26 cellular contexts compared by ENCODE assay signal in the genomic region with DNA sequence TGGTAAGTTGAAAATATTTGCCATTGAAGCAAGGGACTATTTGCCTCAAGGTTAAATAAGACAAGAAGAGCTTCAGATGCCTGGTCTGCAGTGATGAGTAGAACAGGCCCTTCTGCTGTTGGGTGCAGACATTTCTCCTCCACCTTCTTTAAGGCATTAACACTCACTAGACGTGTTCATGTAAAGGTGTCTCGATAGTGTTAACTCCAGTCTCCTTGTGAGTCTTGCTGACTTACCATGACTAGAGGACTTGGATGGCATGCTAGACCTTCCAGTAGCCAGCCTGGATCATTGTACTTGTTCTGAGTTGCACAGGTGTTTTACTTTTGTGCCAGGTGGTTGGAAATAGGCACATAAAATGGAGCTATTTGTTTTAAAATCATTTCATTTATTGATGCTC. TPM values are rescaled to one million over a fixed set of nuclear protein-coding genes. Genes with fewer than 3 reads are reported as not detected.
DNase-seq lines count a peak whose midpoint lies in the region; ATAC-seq, FAIRE-seq and TF ChIP-seq lines count a peak whose summit lies in the region.
"Had no signal": no experiment of that assay in that cellular context is flagged by ENCODE, and none has a peak within 500 bp of the region (broad histone marks: within the 10 kb centered on the region; RNA-seq: fewer than 3 reads in every experiment).

No MANE protein-coding gene starts in this region.

- H3K27me3 Mint-ChIP-seq in T-helper 17 cell, result peaks cover 22% of the 10 kb centered on the region
- H3K27me3 Mint-ChIP-seq: activated CD4-positive, alpha-beta T cell treated with anti-CD3 and anti-CD28 coated beads, Interleukin-2, amount 10 ng/mL, durations not matched to agents 24 days and 14 days; brain; T-cell had no signal

- H3K27ac Mint-ChIP-seq in T-helper 17 cell, result no peak overlapping the region
- H3K27ac Mint-ChIP-seq: activated CD4-positive, alpha-beta T cell treated with anti-CD3 and anti-CD28 coated beads, Interleukin-2, amount 10 ng/mL, durations not matched to agents 24 days and 14 days; activated naive CD8-positive, alpha-beta T cell treated with anti-CD3 and anti-CD28 coated beads, Interleukin-2, amount 10 ng/mL, durations not matched to agents 7 days and 5 days; brain; T-cell had no signal

- POLR2A ChIA-PET in K562 (lab: Yijun Ruan, JAX), result interaction anchor here (0.6 kb wide), 1 partner anchor 18 kb away, joined by 3 read pairs; no protein-coding TSS in a partner anchor

- H3K4me3 Mint-ChIP-seq in T-helper 17 cell, result no peak overlapping the region
- H3K4me3 Mint-ChIP-seq: activated CD4-positive, alpha-beta T cell treated with anti-CD3 and anti-CD28 coated beads, Interleukin-2, amount 10 ng/mL, durations not matched to agents 24 days and 14 days; activated naive CD8-positive, alpha-beta T cell treated with anti-CD3 and anti-CD28 coated beads, Interleukin-2, amount 10 ng/mL, durations not matched to agents 7 days and 5 days; brain; T-cell had no signal

- H3K9ac ChIP-seq in HUES48 (ENCODE audit: low read depth, low read length) (no peak overlapping the region), K562 (ENCODE audit: insufficient read depth in 1 of 2, low read depth in 2 of 2, low read length in 2 of 2) (peak overlapping the region in 1 of 2 experiments; percentile 21; a peak in 2 of 4 replicates)

- peak; percentile 51 for TF ChIP-seq EP300 in K562 (IDR thresholded peaks at IDR 0.05; ENCODE audit: low read length)

- BruUV-seq in K562 (replicated peaks; lab: Mats Ljungman, UMichigan), result no TSS peak

- no peak for TF ChIP-seq POLR2A in K562 (conservative IDR thresholded peaks at IDR 0.05)

- H3K4me2 ChIP-seq in K562 (ENCODE audit: insufficient read depth, low read length), result peak overlapping the region; percentile 45; the same call in 1 of the 2 replicates

- TF ChIP-seq RAD21 in K562 (CRISPR knock-in tag; conservative IDR thresholded peaks at IDR 0.05 in 1 of 2, IDR thresholded peaks at IDR 0.05 in 1 of 2), result no peak

- H3K27me3 ChIP-seq in HUES48 (ENCODE audit: control insufficient read depth, insufficient read depth, low read length), result no peaks in the 10 kb centered on the region
- no peaks in the 10 kb centered on the region for H3K27me3 ChIP-seq in K562 (ENCODE audit: control insufficient read depth in 2 of 2, insufficient read depth in 2 of 2, low read length in 2 of 2)
- no peaks in the 10 kb centered on the region for H3K27me3 ChIP-seq in left lung

- H3K36me3 Mint-ChIP-seq in T-helper 17 cell (ENCODE audit: low read depth), result peaks cover 2% of the 10 kb centered on the region
- H3K36me3 Mint-ChIP-seq: activated naive CD8-positive, alpha-beta T cell treated with anti-CD3 and anti-CD28 coated beads, Interleukin-2, amount 10 ng/mL, durations not matched to agents 7 days and 5 days; brain; T-cell had no signal

- H3K36me3 ChIP-seq in HUES48 (ENCODE audit: control insufficient read depth, insufficient read depth, low read length) (no peaks in the 10 kb centered on the region), K562 (ENCODE audit: control insufficient read depth, insufficient read depth, low read length) (no peaks in the 10 kb centered on the region), left lung (no peaks in the 10 kb centered on the region)

- in situ Hi-C loops in K562 (cut with MboI), result no loop called here

- ATAC-seq in K562 (peak; percentile 97), left lung (peak; percentile 27), T-helper 17 cell (no peak)
- ATAC-seq: right cardiac atrium, T-cell had no signal

- H3K4me1 ChIP-seq in HUES48 (ENCODE audit: control insufficient read depth, insufficient read depth, low read length) (no peaks in the 10 kb centered on the region), K562 (replicated peaks in 1 of 2; ENCODE audit: control insufficient read depth in 2 of 2, insufficient read depth in 2 of 2, low read length in 2 of 2) (peaks cover 4 to 31% of the 10 kb centered on the region in 2 experiments; a peak in 4 of 5 replicates), left lung (no peaks in the 10 kb centered on the region)

- no peaks in the 10 kb centered on the region for H3K9me1 ChIP-seq in K562 (ENCODE audit: control insufficient read depth, insufficient read depth, low read length)

- 0% methylated on average over 2 of the region's 2 CpGs for WGBS in K562 (ENCODE audit: insufficient coverage, low coverage, missing lambda C conversion rate)

- CTCF ChIA-PET in K562 (lab: Yijun Ruan, JAX; ENCODE audit: low intra/inter-chr PET ratio), result no interaction called here

- H3K4me3 ChIP-seq in HUES48 (ENCODE audit: low read depth, low read length) (no peak overlapping the region), K562 (no peak overlapping the region), left lung (no peak overlapping the region)
- H3K4me3 ChIP-seq: coronary artery had no signal

- no peaks in the 10 kb centered on the region for H3K79me2 ChIP-seq in K562 (ENCODE audit: control insufficient read depth, insufficient read depth, low read length)

- H3K9me3 ChIP-seq in HUES48 (ENCODE audit: control insufficient read depth, insufficient read depth, low read length), result no peaks in the 10 kb centered on the region
- peaks cover 3% of the 10 kb centered on the region; the same call in 1 of the 2 replicates for H3K9me3 ChIP-seq in K562 (replicated peaks; ENCODE audit: control insufficient read depth, insufficient read depth, low read depth, low read length)
- no peaks in the 10 kb centered on the region for H3K9me3 ChIP-seq in left lung
- H3K9me3 ChIP-seq in T-helper 17 cell (ENCODE audit: control insufficient read depth, low read length, poor library complexity, severe bottlenecking), result no peaks in the 10 kb centered on the region

- intact Hi-C loops in K562 (cut with micrococcal nuclease) (no loop called here), left lung (cut with DNase I) (no loop called here)

- DNase-seq in A172 (ENCODE audit: low spot score) (peak; percentile 25), K562 (ENCODE audit: extremely low read depth in 1 of 4, low spot score in 3 of 4) (peak; percentile 62 to 90 (median 74)), left lung (no peak), OCI-M2 (lab: John Stamatoyannopoulos, UW; ENCODE audit: unreplicated experiment) (no peak), T-helper 17 cell (no peak), NCI-H446 treated with DMSO at 0.1 percent for 48 hours (lab: John Stamatoyannopoulos, UW) (no peak), NCI-H146 (lab: John Stamatoyannopoulos, UW) (no peak)
- DNase-seq: activated CD4-positive, alpha-beta T cell treated with anti-CD3 and anti-CD28 coated beads, Interleukin-2, amount 10 ng/mL, durations not matched to agents 24 days and 14 days; activated naive CD8-positive, alpha-beta T cell treated with anti-CD3 and anti-CD28 coated beads, Interleukin-2, amount 10 ng/mL, durations not matched to agents 7 days and 5 days; C1 segment of cervical spinal cord; DMS 273 treated with DMSO at 0.1 percent for 48 hours; foreskin fibroblast; GDM1; KBM-7; kidney; NCI-H1048; NCI-H2029 treated with DMSO at 0.1 percent for 48 hours; NCI-H510A; nucleus accumbens; right cardiac atrium; SIG-M5; substantia nigra; T-cell had no signal

- TF ChIP-seq CTCF in K562 (IDR thresholded peaks at IDR 0.05 in 2 of 3, conservative IDR thresholded peaks at IDR 0.05 in 1 of 3; ENCODE audit: insufficient read depth in 2 of 3, low read depth in 1 of 3, low read length in 3 of 3) (no peak), left lung (IDR thresholded peaks at IDR 0.05) (no peak)

- FAIRE-seq in K562 (lab: Jason Lieb, UNC), result peak; percentile 92
- FAIRE-seq: kidney had no signal

- H3K27ac ChIP-seq in HUES48 (ENCODE audit: low read depth, low read length) (peak overlapping the region; percentile 20), K562 (ENCODE audit: extremely low read depth, low read depth, low read length) (peak overlapping the region; percentile 69), left lung (no peak overlapping the region)
- H3K27ac ChIP-seq: coronary artery had no signal

- peak overlapping the region; percentile 94 for H2AFZ ChIP-seq in K562 (ENCODE audit: low read depth, low read length)

- no peaks in the 10 kb centered on the region for H4K20me1 ChIP-seq in K562 (replicated peaks; ENCODE audit: control insufficient read depth, insufficient read depth, low read length)

- no peaks in the 10 kb centered on the region for H3K4me1 Mint-ChIP-seq in T-helper 17 cell
- H3K4me1 Mint-ChIP-seq: activated CD4-positive, alpha-beta T cell treated with anti-CD3 and anti-CD28 coated beads, Interleukin-2, amount 10 ng/mL, durations not matched to agents 24 days and 14 days; activated naive CD8-positive, alpha-beta T cell treated with anti-CD3 and anti-CD28 coated beads, Interleukin-2, amount 10 ng/mL, durations not matched to agents 7 days and 5 days; brain; T-cell had no signal

RNA-seq across cellular contexts. Expression of a gene that starts 15.4 kb away (rescaled TPM):
- total RNA-seq in A172 (2014; rRNA removed; shearing (Covaris generic)), result 45.3 and 120 TPM in 2 replicates
- total RNA-seq in K562 (2011; cell fraction: chromatin; rRNA removed; ENCODE audit: low replicate concordance), result 3.3 and 8.3 TPM in 2 replicates
- 2.0 and 3.4 TPM in 2 replicates for total RNA-seq in K562 (2011; cell fraction: nucleolus; rRNA removed)
- 3.6 and 4.5 TPM in 2 replicates for total RNA-seq in K562 (2011; cell fraction: nucleoplasm; rRNA removed)
- 5.4 and 6.2 TPM in 2 replicates for total RNA-seq in K562 (2014; rRNA removed)
- total RNA-seq in K562 (2014; rRNA removed; fragmentation: Illumina TruSeq; extraction: Trizol), result 7.7 and 8.0 TPM in 2 replicates
- 3.6 and 4.6 TPM in 2 replicates for total RNA-seq in K562 (2015; rRNA removed; fragmentation: Illumina TruSeq; extraction: Trizol)
- total RNA-seq in K562 (2021), result 9.8 and 10.1 TPM in 2 replicates
- 0.57 and 10.3 TPM in 2 replicates for polyA plus RNA-seq in K562 (2011; rRNA removed)
- 0.49 and 7.4 TPM in 2 replicates for polyA plus RNA-seq in K562 (2011; cell fraction: cytosol; rRNA removed)
- 0.74 and 3.2 TPM in 2 replicates for polyA plus RNA-seq in K562 (2011; cell fraction: nucleus; rRNA removed)
- 4.8 and 6.9 TPM in 2 replicates for polyA plus RNA-seq in K562 (2012)
- polyA plus RNA-seq in K562 (2014; fragmentation: Illumina TruSeq; extraction: Trizol), result 8.5 and 10.5 TPM in 2 replicates
- polyA plus RNA-seq in K562 (2014; fragmentation: Nextera tagmentation; extraction: Ambion mirVana), result 10 to 100 TPM; 18.8 to 20.4 TPM
- 9.7 and 10.0 TPM in 2 replicates for polyA plus RNA-seq in K562 (2014; rRNA removed)
- polyA minus RNA-seq in K562 (2011; rRNA and poly(A)+ RNA removed), result 0.42 and 6.9 TPM in 2 replicates
- 2.8 and 6.5 TPM in 2 replicates for polyA minus RNA-seq in K562 (2011; cell fraction: cytosol; rRNA and poly(A)+ RNA removed)
- 1.3 and 2.4 TPM in 2 replicates for polyA minus RNA-seq in K562 (2011; cell fraction: nucleus; rRNA and poly(A)+ RNA removed)
- 10 to 100 TPM; 47.1 to 88.3 TPM for total RNA-seq in left lung
- total RNA-seq in T-helper 17 cell, result 1 to 10 TPM in 1 of 2 donors, under 1 TPM in 1; 0.60 to 1.4 TPM
- total RNA-seq: activated CD4-positive, alpha-beta T cell treated with anti-CD3 and anti-CD28 coated beads, Interleukin-2, amount 10 ng/mL, durations not matched to agents 24 days and 14 days had no signal

Comparison
In these comparisons a context has a peak if more than half of its experiments do, and no peak if none do; other contexts are left out.
1. DNase-seq: peak in A172 (single experiment) and K562 (4 of 4); none in left lung (0 of 2), OCI-M2 (single experiment), T-helper 17 cell (0 of 3), NCI-H446 treated with DMSO at 0.1 percent for 48 hours (single experiment) and NCI-H146 (single experiment).
2. H3K27ac ChIP-seq: peak in HUES48 (single experiment) and K562 (single experiment); none in left lung (0 of 2).